8 cellular contexts compared by ENCODE assay signal in genomic region chr5:146448783-146449519, GRCh38. TPM values are rescaled to one million over a fixed set of nuclear protein-coding genes. Genes with fewer than 3 reads are reported as not detected.
DNase-seq lines count a peak whose midpoint lies in the region; ATAC-seq and TF ChIP-seq lines count a peak whose summit lies in the region.

No MANE protein-coding gene starts in this region.

- no peak overlapping the region for H2AFZ ChIP-seq in osteoblast (ENCODE audit: low read length)

- H3K36me3 ChIP-seq in NT2/D1 (ENCODE audit: insufficient read depth, insufficient read length, low read length) (no peaks in the 10 kb centered on the region), ectodermal cell (ENCODE audit: control insufficient read depth, insufficient read depth, low read length) (no peaks in the 10 kb centered on the region), osteoblast (ENCODE audit: insufficient read depth, low read length) (no peaks in the 10 kb centered on the region)

- H3K79me2 ChIP-seq in osteoblast (ENCODE audit: insufficient read depth, low read length), result peaks cover 69% of the 10 kb centered on the region

- peak overlapping the region; percentile 90 for H3K4me2 ChIP-seq in osteoblast (ENCODE audit: insufficient read depth, low read length)

- no peak overlapping the region for H3K27ac ChIP-seq in ectodermal cell (ENCODE audit: insufficient read depth, low read depth, low read length, poor library complexity, severe bottlenecking)
- no peak overlapping the region for H3K27ac ChIP-seq in osteoblast (ENCODE audit: low read depth, low read length)

- H3K27me3 ChIP-seq in NT2/D1 (ENCODE audit: insufficient read depth, insufficient read length), result no peaks in the 10 kb centered on the region
- H3K27me3 ChIP-seq in ectodermal cell (ENCODE audit: control insufficient read depth, insufficient read depth, low read length, poor library complexity, severe bottlenecking), result no peaks in the 10 kb centered on the region
- no peaks in the 10 kb centered on the region for H3K27me3 ChIP-seq in osteoblast (ENCODE audit: insufficient read depth, low read length)

- WGBS in ectodermal cell, 2 experiments, result 83 to 89% methylated on average over 6 of the region's 6 CpGs

- ATAC-seq in GM21737 (IDR thresholded peaks at IDR 0.05; ENCODE audit: unreplicated experiment), result no peak

- H3K4me1 ChIP-seq in NT2/D1 (ENCODE audit: insufficient read depth, insufficient read length) (no peaks in the 10 kb centered on the region), ectodermal cell (ENCODE audit: control insufficient read depth, insufficient read depth, low read length) (peaks cover 9% of the 10 kb centered on the region), osteoblast (ENCODE audit: insufficient read depth, low read length) (peaks cover 14% of the 10 kb centered on the region)

- 0 out of 2 replicates have a peak, but pooled peaks cover 5% of the 10 kb centered on the region for H3K9me3 ChIP-seq in NT2/D1 (ENCODE audit: insufficient read depth, low read length)
- H3K9me3 ChIP-seq in ectodermal cell (ENCODE audit: control insufficient read depth, low read length), result no peaks in the 10 kb centered on the region
- no peaks in the 10 kb centered on the region for H3K9me3 ChIP-seq in osteoblast (ENCODE audit: low read depth, low read length)

- H4K20me1 ChIP-seq in osteoblast (ENCODE audit: insufficient read depth, low read length), result peaks cover 44% of the 10 kb centered on the region

- peak overlapping the region; percentile 100 for H3K9ac ChIP-seq in NT2/D1 (ENCODE audit: insufficient read length, low read depth)

- DNase-seq in NT2/D1 (ENCODE audit: low read depth, low spot score), result no peak
- no peak for DNase-seq in osteoblast (ENCODE audit: insufficient read length, low spot score, missing footprints)
- no peak for DNase-seq in HCEC 1CT
- no peak for DNase-seq in stimulated activated CD4-positive, alpha-beta T cell treated with anti-CD3 and anti-CD28 coated beads, Interleukin-12 subunit alpha, Interleukin-12 subunit beta, amount 100 ng/mL, for 4 hours
- no peak for DNase-seq in GDM1 (lab: John Stamatoyannopoulos, UW)

- peak overlapping the region; percentile 100 for H3K4me3 ChIP-seq in GM12875 (ENCODE audit: low read depth, low read length)
- no peak overlapping the region for H3K4me3 ChIP-seq in NT2/D1 (ENCODE audit: insufficient read length, low read depth)
- peak overlapping the region; percentile 97 for H3K4me3 ChIP-seq in ectodermal cell (ENCODE audit: insufficient read depth, low read depth, low read length)
- H3K4me3 ChIP-seq in osteoblast (ENCODE audit: insufficient read depth, low read length), result peak overlapping the region; percentile 82

- TF ChIP-seq CTCF in GM12875 (IDR thresholded peaks at IDR 0.05; ENCODE audit: borderline replicate concordance, insufficient read depth, low read depth, low read length) (no peak), osteoblast (IDR thresholded peaks at IDR 0.05; ENCODE audit: extremely low read depth, low read depth, low read length) (no peak)

RNA-seq across cellular contexts. Expression of gene TCERG1, which starts 1.8 kb away (rescaled TPM):
- 138 TPM for polyA plus RNA-seq in ectodermal cell (2013, experiment 1 of 4)
- polyA plus RNA-seq in ectodermal cell (2013, experiment 2 of 4), result 126 TPM
- polyA plus RNA-seq in ectodermal cell (2013, experiment 3 of 4), result 112 TPM
- 126 TPM for polyA plus RNA-seq in ectodermal cell (2013, experiment 4 of 4)
- total RNA-seq in osteoblast, result 42.0 and 43.6 TPM in 2 replicates
